In genomic region chr22:42439021-42439420, GRCh38 we compare ENCODE assay signal across 15 cellular contexts. TPM values are rescaled to one million over a fixed set of nuclear protein-coding genes. Genes with fewer than 3 reads are reported as not detected.
DNase-seq lines count a peak whose midpoint lies in the region; ATAC-seq and TF ChIP-seq lines count a peak whose summit lies in the region.
"Had no signal": no experiment of that assay in that cellular context is flagged by ENCODE, and none has a peak within 500 bp of the region (broad histone marks: within the 10 kb centered on the region; RNA-seq: fewer than 3 reads in every experiment).

No MANE protein-coding gene starts in this region.

- DNase-seq in activated T-cell treated with anti-CD3 and anti-CD28 coated beads, Interleukin-2, amount 50 U/mL, for 24 hours: no peak
- DNase-seq in activated T-cell treated with anti-CD3 and anti-CD28 coated beads, Interleukin-2, amount 50 U/mL, for 48 hours: no peak
- peak; percentile 39 for DNase-seq in Karpas-422
- no peak for DNase-seq in spleen
- no peak for DNase-seq in colonic mucosa
- DNase-seq in T1000 (lab: John Stamatoyannopoulos, UW): no peak
- DNase-seq: activated naive CD4-positive, alpha-beta T cell treated with Interleukin-2 at 50 U/mL for 16 hours; NCI-H2029; NCI-H526 had no signal

- peak overlapping the region; percentile 64 for H3K27ac Mint-ChIP-seq in activated T-cell treated with anti-CD3 and anti-CD28 coated beads, Interleukin-2, amount 50 U/mL, for 24 hours
- H3K27ac Mint-ChIP-seq in brain: peak overlapping the region; percentile 16 to 69 (median 50)
- H3K27ac Mint-ChIP-seq: memory B cell had no signal

- H3K9me3 ChIP-seq in Karpas-422 (ENCODE audit: low read length) (no peaks in the 10 kb centered on the region), spleen (no peaks in the 10 kb centered on the region), colonic mucosa (no peaks in the 10 kb centered on the region)
- H3K9me3 ChIP-seq: body of pancreas, heart left ventricle had no signal

- 52 to 84% (median 65%) methylated on average over 8 of the region's 8 CpGs for WGBS in spleen, 5 donors

- no peak for ATAC-seq in GM18505 (IDR thresholded peaks at IDR 0.05; ENCODE audit: unreplicated experiment)
- ATAC-seq: body of pancreas had no signal

- H3K36me3 Mint-ChIP-seq in activated T-cell treated with anti-CD3 and anti-CD28 coated beads, Interleukin-2, amount 50 U/mL, for 24 hours (ENCODE audit: low read depth): no peaks in the 10 kb centered on the region
- no peaks in the 10 kb centered on the region for H3K36me3 Mint-ChIP-seq in brain
- H3K36me3 Mint-ChIP-seq: memory B cell had no signal

- H3K4me3 ChIP-seq in Karpas-422 (ENCODE audit: low read length): no peak overlapping the region
- peak overlapping the region in 1 of 8 donors; percentile 55 for H3K4me3 ChIP-seq in spleen
- no peak overlapping the region for H3K4me3 ChIP-seq in colonic mucosa
- H3K4me3 ChIP-seq: body of pancreas had no signal

- peak overlapping the region; percentile 36 for H3K4me2 ChIP-seq in Karpas-422 (ENCODE audit: low read depth, low read length, poor library complexity, severe bottlenecking)

- H3K27me3 Mint-ChIP-seq in activated T-cell treated with anti-CD3 and anti-CD28 coated beads, Interleukin-2, amount 50 U/mL, for 24 hours: no peaks in the 10 kb centered on the region
- peaks cover 10% of the 10 kb centered on the region for H3K27me3 Mint-ChIP-seq in brain

- H3K27ac ChIP-seq in Karpas-422 (ENCODE audit: low read length) (no peak overlapping the region), spleen (peak overlapping the region in 7 of 8 donors; percentile 72 to 97 (median 79)), colonic mucosa (no peak overlapping the region)

- H3K9me3 Mint-ChIP-seq in activated T-cell treated with anti-CD3 and anti-CD28 coated beads, Interleukin-2, amount 50 U/mL, for 24 hours: no peaks in the 10 kb centered on the region
- H3K9me3 Mint-ChIP-seq in brain: no peaks in the 10 kb centered on the region
- H3K9me3 Mint-ChIP-seq: memory B cell, neural crest cell had no signal

- no peaks in the 10 kb centered on the region for H3K9me2 ChIP-seq in Karpas-422 (replicated peaks; ENCODE audit: insufficient read depth, low read length)

- H3K4me3 Mint-ChIP-seq in activated T-cell treated with anti-CD3 and anti-CD28 coated beads, Interleukin-2, amount 50 U/mL, for 24 hours: no peak overlapping the region
- H3K4me3 Mint-ChIP-seq in brain: peak overlapping the region in 3 of 5 experiments; percentile 7 to 41 (median 18)
- H3K4me3 Mint-ChIP-seq: neural crest cell had no signal

- H3K79me2 ChIP-seq in Karpas-422 (ENCODE audit: low read length): no peaks in the 10 kb centered on the region

- TF ChIP-seq CTCF in brain (conservative IDR thresholded peaks at IDR 0.05): no peak
- no peak for TF ChIP-seq CTCF in spleen (IDR thresholded peaks at IDR 0.05 in 8 of 11, conservative IDR thresholded peaks at IDR 0.05 in 3 of 11)
- no peak for TF ChIP-seq CTCF in colonic mucosa (IDR thresholded peaks at IDR 0.05)

- H2AFZ ChIP-seq in Karpas-422 (ENCODE audit: low read length): no peak overlapping the region

- intact Hi-C loops in spleen (cut with DNase I; ENCODE audit: low total_unique reads) (loop anchor here (5.0 kb wide), 1 partner anchor 342 kb away; no protein-coding TSS in a partner anchor), colonic mucosa (cut with DNase I) (loop anchor here (10.0 kb wide), 1 partner anchor 464 kb away; no protein-coding TSS in a partner anchor)

- H3K27me3 ChIP-seq in Karpas-422 (ENCODE audit: low read length) (no peaks in the 10 kb centered on the region), spleen (replicated peaks in 1 of 7) (peaks cover 0 to 45% (median 0%) of the 10 kb centered on the region in 7 donors), colonic mucosa (no peaks in the 10 kb centered on the region)
- H3K27me3 ChIP-seq: body of pancreas had no signal

- H3K36me3 ChIP-seq in Karpas-422 (ENCODE audit: insufficient read depth, low read length): no peaks in the 10 kb centered on the region
- no peaks in the 10 kb centered on the region for H3K36me3 ChIP-seq in spleen
- no peaks in the 10 kb centered on the region for H3K36me3 ChIP-seq in colonic mucosa
- H3K36me3 ChIP-seq: heart left ventricle had no signal

- no peaks in the 10 kb centered on the region for H4K20me1 ChIP-seq in Karpas-422 (ENCODE audit: insufficient read depth, low read depth, low read length)

- H3K4me1 ChIP-seq in Karpas-422 (ENCODE audit: low read length): peaks cover 53% of the 10 kb centered on the region
- peaks cover 20 to 91% (median 64%) of the 10 kb centered on the region in 6 donors for H3K4me1 ChIP-seq in spleen
- peaks cover 5% of the 10 kb centered on the region for H3K4me1 ChIP-seq in colonic mucosa

- H3K9ac ChIP-seq in Karpas-422 (ENCODE audit: low read length) (no peak overlapping the region), colonic mucosa (ENCODE audit: low read depth in 2 of 2, low read length in 2 of 2) (no peak overlapping the region)

- no peak for TF ChIP-seq POLR2A in spleen (IDR thresholded peaks at IDR 0.05)
- no peak for TF ChIP-seq POLR2A in GM18505 (IDR thresholded peaks at IDR 0.05; ENCODE audit: borderline replicate concordance, extremely low read depth, insufficient read depth, insufficient read length)

- peaks cover 39% of the 10 kb centered on the region for H3K4me1 Mint-ChIP-seq in activated T-cell treated with anti-CD3 and anti-CD28 coated beads, Interleukin-2, amount 50 U/mL, for 24 hours (ENCODE audit: low read depth)
- peaks cover 61% of the 10 kb centered on the region for H3K4me1 Mint-ChIP-seq in brain

RNA-seq across cellular contexts. Expression of gene NFAM1, which starts 6.8 kb away (rescaled TPM):
- total RNA-seq in Karpas-422 (2014; rRNA removed; shearing (Covaris generic); ENCODE audit: low replicate concordance): not detected in 2 replicates
- polyA plus RNA-seq in brain (ENCODE audit: insufficient read depth, low read depth, low replicate concordance) (1.4 TPM), spleen (10 to 100 TPM in 1 of 3 donors, 1 to 10 TPM in 2; 2.0 to 10.6 (median 3.0) TPM)
- total RNA-seq in spleen (10 to 100 TPM; 18.7 to 56.6 (median 39.0) TPM), colonic mucosa (1 to 10 TPM in 1 of 2 donors, under 1 TPM in 1; 0.64 to 2.1 TPM)

Comparison
In these comparisons a context has a peak if more than half of its experiments do, and no peak if none do; other contexts are left out.
1. H3K27ac ChIP-seq: peak in spleen (7 of 8); none in Karpas-422 (single experiment) and colonic mucosa (single experiment).
2. RNA of gene NFAM1, which starts 6.8 kb away (total RNA-seq): 18.7 to 56.6 TPM in spleen; 0.64 to 2.1 TPM in colonic mucosa and not detected in Karpas-422; every median in the first group is over 4 times any median in the second.